Comparison of ENCODE assay signal across 15 cellular contexts in the genomic region with DNA sequence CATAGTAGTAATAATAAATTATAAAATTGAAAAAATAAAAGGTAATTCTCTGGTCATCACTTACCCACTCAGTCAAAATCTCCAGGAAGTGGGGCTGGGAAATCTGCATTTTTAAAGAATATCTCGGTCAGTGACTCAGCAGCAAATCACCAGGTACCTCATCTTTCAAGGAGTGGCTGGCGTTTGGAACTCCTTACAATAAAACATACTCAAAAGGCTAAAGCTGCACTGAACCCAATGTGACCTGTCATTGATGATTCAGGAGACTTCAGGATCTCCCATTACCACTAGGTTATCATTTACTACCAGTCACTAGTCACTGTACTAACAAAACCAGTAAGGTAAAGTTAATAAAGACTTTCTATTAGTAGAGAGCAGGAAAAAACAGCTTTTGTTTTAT. TPM values are rescaled to one million over a fixed set of nuclear protein-coding genes. Genes with fewer than 3 reads are reported as not detected.
DNase-seq lines count a peak whose midpoint lies in the region; ATAC-seq, FAIRE-seq and TF ChIP-seq lines count a peak whose summit lies in the region.
"Had no signal": no experiment of that assay in that cellular context is flagged by ENCODE, and none has a peak within 500 bp of the region (broad histone marks: within the 10 kb centered on the region; RNA-seq: fewer than 3 reads in every experiment).

No MANE protein-coding gene starts in this region.

- H3K4me2 ChIP-seq in A549 = peak overlapping the region; percentile 90

- peak in 1 of 2 experiments; percentile 27; a peak in 3 of 6 replicates for ATAC-seq in A549
- ATAC-seq: right lobe of liver had no signal

- H3K4me1 ChIP-seq in A549 = peaks cover 82% of the 10 kb centered on the region

- WGBS in A549 (ENCODE audit: missing lambda C conversion rate) = 3% methylated on average over 2 of the region's 2 CpGs

- TF ChIP-seq EP300 in A549 (IDR thresholded peaks at IDR 0.05) = peak in 1 of 2 experiments; percentile 29; a peak in 2 of 5 replicates

- H3K27ac ChIP-seq in A549 = peak overlapping the region; percentile 88 to 96
- H3K27ac ChIP-seq: right lobe of liver, WERI-Rb-1 had no signal

- TF ChIP-seq CTCF in A549 (IDR thresholded peaks at IDR 0.05) (no peak), fibroblast of villous mesenchyme (IDR thresholded peaks at IDR 0.05; ENCODE audit: insufficient read depth, low read depth, low read length) (no peak), D721Med (IDR thresholded peaks at IDR 0.05; ENCODE audit: insufficient read depth, missing control alignments) (no peak)

- CTCF ChIA-PET in A549 (lab: Yijun Ruan, JAX) = interaction anchor here (0.8 to 2.8 kb wide), 12 partner anchors 9 to 86 kb away, joined by 3 to 8 read pairs (median 4); a partner anchor contains a TSS

- TF ChIP-seq RAD21 in A549 (conservative IDR thresholded peaks at IDR 0.05 in 1 of 2, IDR thresholded peaks at IDR 0.05 in 1 of 2) = peak in 1 of 2 experiments; percentile 3; a peak in 1 of 5 replicates

- peak overlapping the region; percentile 20; the same call in 1 of the 3 replicates for H3K4me3 ChIP-seq in A549
- H3K4me3 ChIP-seq in fibroblast of villous mesenchyme (ENCODE audit: low read depth, low read length) = no peak overlapping the region
- H3K4me3 ChIP-seq: right lobe of liver had no signal

- DNase-seq in A549 (ENCODE audit: low read depth in 1 of 2, low spot score in 1 of 2) (peak; percentile 71 to 90), ELR (ENCODE audit: low read depth) (peak; percentile 95), SW480 (ENCODE audit: low spot score) (peak; percentile 23), fibroblast of villous mesenchyme (ENCODE audit: low read depth) (peak; percentile 33), NCI-H526 (lab: John Stamatoyannopoulos, UW) (no peak), NCI-H128 (lab: John Stamatoyannopoulos, UW; ENCODE audit: unreplicated experiment) (no peak), D721Med (ENCODE audit: insufficient read length, low spot score) (no peak)
- DNase-seq in activated naive CD4-positive, alpha-beta T cell treated with anti-CD3 and anti-CD28 coated beads, Interleukin-2, amount 50 U/mL, for 16 hours = no peak
- DNase-seq: anterior cingulate cortex, Caco-2, midbrain, NCI-H1105, right lobe of liver had no signal

- no peak for TF ChIP-seq POLR2A in A549 (IDR thresholded peaks at IDR 0.05; ENCODE audit: low read length)

- peak; percentile 56 for FAIRE-seq in A549 (lab: Jason Lieb, UNC)
- FAIRE-seq in D721Med (lab: Jason Lieb, UNC) = no peak
- FAIRE-seq: frontal cortex had no signal

- POLR2A ChIA-PET in A549 (lab: Yijun Ruan, JAX) = interaction anchor here (2.6 kb wide), 1 partner anchor 21 kb away, joined by 21 read pairs; a partner anchor contains a TSS

- no peaks in the 10 kb centered on the region for H3K9me3 ChIP-seq in A549
- H3K9me3 ChIP-seq: Caco-2, right lobe of liver had no signal

TF ChIP-seq in A549, 52 proteins besides CTCF, POLR2A, EP300 and RAD21:
- peak; percentile 94 for TF ChIP-seq MAFK (IDR thresholded peaks at IDR 0.05; ENCODE audit: partially characterized antibody)
- TF ChIP-seq MAZ (IDR thresholded peaks at IDR 0.05; ENCODE audit: borderline replicate concordance, low read depth, low read length) = no peak
- peak; percentile 73 for TF ChIP-seq FOSL2 (IDR thresholded peaks at IDR 0.05)
- TF ChIP-seq FOSL2 (CRISPR knock-in tag; IDR thresholded peaks at IDR 0.05) = peak; percentile 85
- TF ChIP-seq NFE2L2 (conservative IDR thresholded peaks at IDR 0.05; ENCODE audit: low read length) = peak; percentile 60; the same call in 1 of the 2 replicates
- TF ChIP-seq, protein P1, sequence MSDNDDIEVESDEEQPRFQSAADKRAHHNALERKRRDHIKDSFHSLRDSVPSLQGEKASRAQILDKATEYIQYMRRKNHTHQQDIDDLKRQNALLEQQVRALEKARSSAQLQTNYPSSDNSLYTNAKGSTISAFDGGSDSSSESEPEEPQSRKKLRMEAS (IDR thresholded peaks at IDR 0.05) = peak; percentile 56
- TF ChIP-seq POLR2AphosphoS2 (conservative IDR thresholded peaks at IDR 0.05; ENCODE audit: low read length) = no peak
- TF ChIP-seq GATA3 (IDR thresholded peaks at IDR 0.05; ENCODE audit: borderline replicate concordance) = peak; percentile 70; the same call in 1 of the 2 replicates
- TF ChIP-seq JUN (IDR thresholded peaks at IDR 0.05) = 0 out of 5 replicates have a peak, but pooled peaks of 1 of the 2 experiments have one; percentile 29
- TF ChIP-seq EHF (CRISPR knock-in tag; IDR thresholded peaks at IDR 0.05) = 0 out of 2 replicates have a peak, but pooled peaks have one; percentile 9
- peak; percentile 81 for TF ChIP-seq JUNB (IDR thresholded peaks at IDR 0.05)

RNA-seq across cellular contexts. Expression of a gene that starts 21.5 kb away (rescaled TPM):
- polyA plus RNA-seq in A549 (2011; rRNA removed) (35.5 and 49.4 TPM in 2 replicates), A549 (2017; fragmentation: RNase III; extraction: RNeasy Plus Mini Kit Qiagen cat#74134 plus additional on column Dnase treatment) (22.7 to 27.0 TPM (median 23.2 TPM) in 3 replicates)
- polyA plus RNA-seq in A549 (2012; cell fraction: cytosol; rRNA removed) = 21.0 and 26.9 TPM in 2 replicates
- 23.1 and 27.0 TPM in 2 replicates for polyA plus RNA-seq in A549 (2012; cell fraction: nucleus; rRNA removed)
- polyA minus RNA-seq in A549 (2011; rRNA and poly(A)+ RNA removed) = 130 and 160 TPM in 2 replicates
- total RNA-seq in fibroblast of villous mesenchyme = 11.9 and 15.1 TPM in 2 replicates

RNA-seq across cellular contexts. Expression of a gene that starts 34.7 kb away (rescaled TPM):
- polyA plus RNA-seq in A549 (2011; rRNA removed) (18.4 and 21.0 TPM in 2 replicates), A549 (2017; fragmentation: RNase III; extraction: RNeasy Plus Mini Kit Qiagen cat#74134 plus additional on column Dnase treatment) (17.7 to 23.8 TPM (median 20.1 TPM) in 3 replicates)
- 16.9 and 20.4 TPM in 2 replicates for polyA plus RNA-seq in A549 (2012; cell fraction: cytosol; rRNA removed)
- 19.9 and 28.5 TPM in 2 replicates for polyA plus RNA-seq in A549 (2012; cell fraction: nucleus; rRNA removed)
- polyA minus RNA-seq in A549 (2011; rRNA and poly(A)+ RNA removed) = 22.1 and 24.9 TPM in 2 replicates
- total RNA-seq in fibroblast of villous mesenchyme = 8.6 and 12.6 TPM in 2 replicates

RNA-seq across cellular contexts. Expression of a gene that starts 36.4 kb away (rescaled TPM):
- polyA plus RNA-seq in A549 (2011; rRNA removed) = not detected in 2 replicates
- polyA plus RNA-seq in A549 (2012; cell fraction: cytosol; rRNA removed) = 0.03 TPM in 2 replicates
- 0.21 TPM in 1 of 2 replicates, not detected in the other for polyA plus RNA-seq in A549 (2012; cell fraction: nucleus; rRNA removed)
- polyA plus RNA-seq in A549 (2017; fragmentation: RNase III; extraction: RNeasy Plus Mini Kit Qiagen cat#74134 plus additional on column Dnase treatment) = not detected in 3 replicates
- not detected in 2 replicates for polyA minus RNA-seq in A549 (2011; rRNA and poly(A)+ RNA removed)
- total RNA-seq in fibroblast of villous mesenchyme = not detected in 2 replicates
- total RNA-seq: Caco-2, frontal cortex, right lobe of liver had no signal

RNA-seq across cellular contexts. Expression of a gene that starts 57.1 kb away (rescaled TPM):
- 19.3 and 20.9 TPM in 2 replicates for polyA plus RNA-seq in A549 (2011; rRNA removed)
- polyA plus RNA-seq in A549 (2012; cell fraction: cytosol; rRNA removed) = 44.5 and 55.6 TPM in 2 replicates
- 80.6 and 99.9 TPM in 2 replicates for polyA plus RNA-seq in A549 (2012; cell fraction: nucleus; rRNA removed)
- polyA plus RNA-seq in A549 (2017; fragmentation: RNase III; extraction: RNeasy Plus Mini Kit Qiagen cat#74134 plus additional on column Dnase treatment) = 29.7 to 31.8 TPM (median 30.0 TPM) in 3 replicates
- 38.6 and 41.0 TPM in 2 replicates for polyA minus RNA-seq in A549 (2011; rRNA and poly(A)+ RNA removed)
- 13.8 and 16.1 TPM in 2 replicates for total RNA-seq in fibroblast of villous mesenchyme

Comparison
In these comparisons a context has a peak if more than half of its experiments do, and no peak if none do; other contexts are left out.
1. DNase-seq: peak in A549 (2 of 2), ELR (single experiment), SW480 (single experiment) and fibroblast of villous mesenchyme (single experiment); none in NCI-H526 (0 of 2), activated naive CD4-positive, alpha-beta T cell treated with anti-CD3 and anti-CD28 coated beads, Interleukin-2, amount 50 U/mL, for 16 hours (single experiment), NCI-H128 (single experiment) and D721Med (single experiment).